ENCODE assay signal across 10 cellular contexts in genomic region chr3:58021072-58021959, GRCh38. TPM values are rescaled to one million over a fixed set of nuclear protein-coding genes. Genes with fewer than 3 reads are reported as not detected.
A peak's percentile ranks its signal among the peaks of the same experiment; 100 is the strongest.
DNase-seq lines count a peak whose midpoint lies in the region; ATAC-seq and TF ChIP-seq lines count a peak whose summit lies in the region.
"Had no signal": no experiment of that assay in that cellular context is flagged by ENCODE, and none has a peak within 500 bp of the region (broad histone marks: within the 10 kb centered on the region; RNA-seq: fewer than 3 reads in every experiment).

No MANE protein-coding gene starts in this region.

- 78 to 80% methylated on average over 6 to 7 of the region's 8 CpGs for WGBS in esophagus squamous epithelium, 2 donors
- WGBS in trophoblast cell (ENCODE audit: extremely low coverage, insufficient coverage, insufficient read length) = no CpG with 5 or more reads among the region's 8 CpGs

- no peak for TF ChIP-seq CTCF in esophagus squamous epithelium (IDR thresholded peaks at IDR 0.05)

- peak overlapping the region; percentile 49 for H2AK5ac ChIP-seq in trophoblast cell (ENCODE audit: low read length)

- peak overlapping the region; percentile 26 for H2BK5ac ChIP-seq in trophoblast cell (ENCODE audit: low read depth, low read length, poor library complexity)

- intact Hi-C loops in esophagus squamous epithelium (cut with DNase I) = no loop called here

- H3K18ac ChIP-seq in trophoblast cell (ENCODE audit: low read length) = peak overlapping the region; percentile 76

- peak overlapping the region; percentile 93 for H3K4ac ChIP-seq in trophoblast cell (ENCODE audit: low read depth, low read length)

- H2BK120ac ChIP-seq in trophoblast cell (ENCODE audit: insufficient read depth, low read length, poor library complexity) = peak overlapping the region; percentile 39

- H2BK12ac ChIP-seq in trophoblast cell (ENCODE audit: low read length) = peak overlapping the region; percentile 62

- H3K4me2 ChIP-seq in trophoblast cell (ENCODE audit: low read length) = no peak overlapping the region

- H3K27me3 ChIP-seq in H7 (ENCODE audit: control insufficient read depth, insufficient read depth, low read length) (no peaks in the 10 kb centered on the region), esophagus squamous epithelium (no peaks in the 10 kb centered on the region), trophoblast cell (ENCODE audit: insufficient read depth, low read length) (no peaks in the 10 kb centered on the region)

- no peak overlapping the region for H4K12ac ChIP-seq in trophoblast cell (ENCODE audit: low read depth, low read length)

- H3K9me3 ChIP-seq in esophagus squamous epithelium (no peaks in the 10 kb centered on the region), trophoblast cell (ENCODE audit: insufficient read depth, low read depth, low read length) (no peaks in the 10 kb centered on the region)

- H3K79me2 ChIP-seq in trophoblast cell (ENCODE audit: control insufficient read depth, insufficient read depth, low read length, poor library complexity) = peaks cover 31% of the 10 kb centered on the region

- ATAC-seq in HG03097 (IDR thresholded peaks at IDR 0.05; ENCODE audit: low FRiP score, unreplicated experiment) (no peak), HG02981 (IDR thresholded peaks at IDR 0.05; ENCODE audit: unreplicated experiment) (no peak)
- no peak for ATAC-seq in stimulated activated naive CD8-positive, alpha-beta T cell treated with anti-CD3 and anti-CD28 coated beads, Interleukin-15, Interleukin-2, amounts not matched to agents 100 U/mL and 50 U/mL, for 24 hours

- H3K4me3 ChIP-seq in H7 (ENCODE audit: insufficient read depth, low read depth, low read length) = no peak overlapping the region
- H3K4me3 ChIP-seq in esophagus squamous epithelium = no peak overlapping the region
- H3K4me3 ChIP-seq in trophoblast cell (ENCODE audit: low read depth, low read length) = no peak overlapping the region

- no peak overlapping the region for H3K9ac ChIP-seq in trophoblast cell (ENCODE audit: low read length)

- H3K14ac ChIP-seq in trophoblast cell (ENCODE audit: low read length) = peak overlapping the region; percentile 49

- DNase-seq in H7 = peak; percentile 81
- peak; percentile 46 for DNase-seq in NCI-H510A treated with DMSO at 0.1 percent for 48 hours (lab: John Stamatoyannopoulos, UW)
- DNase-seq in esophagus squamous epithelium (lab: John Stamatoyannopoulos, UW) = no peak
- DNase-seq in trophoblast cell = peak; percentile 71 to 74
- no peak for DNase-seq in stimulated activated naive CD8-positive, alpha-beta T cell treated with anti-CD3 and anti-CD28 coated beads, Interleukin-15, Interleukin-2, amounts not matched to agents 100 U/mL and 50 U/mL, for 24 hours
- no peak for DNase-seq in mucosa of gallbladder (ENCODE audit: low spot score)
- DNase-seq: NCI-H1694 treated with DMSO at 0.1 percent for 48 hours; stimulated activated CD4-positive, alpha-beta T cell treated with anti-CD3 and anti-CD28 coated beads, Interleukin-2, amount 100 ng/mL, for 48 hours had no signal

- H2AFZ ChIP-seq in trophoblast cell (ENCODE audit: insufficient read depth, low read length, poor library complexity) = no peak overlapping the region

- no peak overlapping the region for H3K23ac ChIP-seq in trophoblast cell (ENCODE audit: low read length)

- H3K27ac ChIP-seq in esophagus squamous epithelium (peak overlapping the region; percentile 75 to 87 (median 79)), trophoblast cell (ENCODE audit: low read depth, low read length) (peak overlapping the region; percentile 88)

- H4K8ac ChIP-seq in trophoblast cell (ENCODE audit: low read depth, low read length) = peak overlapping the region; percentile 13

- H3K4me1 ChIP-seq in esophagus squamous epithelium (peaks cover 30 to 95% (median 61%) of the 10 kb centered on the region in 3 donors), trophoblast cell (ENCODE audit: control insufficient read depth in 1 of 2, insufficient read depth in 2 of 2, low read length in 2 of 2) (peaks cover 28 to 32% of the 10 kb centered on the region in 2 experiments)

- H3K79me1 ChIP-seq in trophoblast cell (ENCODE audit: low read length) = peaks cover 14% of the 10 kb centered on the region

- H3K36me3 ChIP-seq in H7 (replicated peaks; ENCODE audit: control insufficient read depth, insufficient read depth, low read length) = no peaks in the 10 kb centered on the region
- H3K36me3 ChIP-seq in esophagus squamous epithelium = no peaks in the 10 kb centered on the region
- H3K36me3 ChIP-seq in trophoblast cell (ENCODE audit: control insufficient read depth in 1 of 2, insufficient read depth in 2 of 2, low read length in 2 of 2) = no peaks in the 10 kb centered on the region

- peak overlapping the region; percentile 22 for H4K91ac ChIP-seq in trophoblast cell (ENCODE audit: low read depth, low read length)

- TF ChIP-seq POLR2A in esophagus squamous epithelium (IDR thresholded peaks at IDR 0.05) = no peak

RNA-seq across cellular contexts. Expression of gene FLNB, which starts 13.1 kb away (rescaled TPM):
- 75.4 and 116 TPM in 2 replicates for total RNA-seq in H7 (2014; rRNA removed; shearing (Covaris generic))
- total RNA-seq in esophagus squamous epithelium (10 to 100 TPM; 65.4 to 77.0 (median 71.5) TPM), mucosa of gallbladder (119 TPM)
- polyA plus RNA-seq in trophoblast cell (2013) = 139 and 141 TPM in 2 replicates

Comparison
In these comparisons a context has a peak if more than half of its experiments do, and no peak if none do; other contexts are left out.
1. DNase-seq: peak in H7 (single experiment), NCI-H510A treated with DMSO at 0.1 percent for 48 hours (single experiment) and trophoblast cell (2 of 2); none in esophagus squamous epithelium (single experiment), stimulated activated naive CD8-positive, alpha-beta T cell treated with anti-CD3 and anti-CD28 coated beads, Interleukin-15, Interleukin-2, amounts not matched to agents 100 U/mL and 50 U/mL, for 24 hours (single experiment) and mucosa of gallbladder (single experiment).